Comparison of ENCODE assay signal across 11 cellular contexts in genomic region chr5:63794979-63795378, GRCh38.
"Had no signal": no experiment of that assay in that cellular context is flagged by ENCODE, and none has a peak within 500 bp of the region (broad histone marks: within the 10 kb centered on the region; RNA-seq: fewer than 3 reads in every experiment).

No MANE protein-coding gene starts in this region.

- H3K4me3 ChIP-seq: GM23248, GM23338, HAP-1 had no signal

- FAIRE-seq: H1, H54 had no signal

- H3K4me1 ChIP-seq: HAP-1 had no signal

- H2AFZ ChIP-seq: GM23248, GM23338 had no signal

- H3K27ac ChIP-seq: GM23248 had no signal

- H3K4me2 ChIP-seq: GM23338 had no signal

- ATAC-seq: GM23338, HCT116 had no signal

- H3K9me3 ChIP-seq: HAP-1 had no signal

- H3K36me3 ChIP-seq: HAP-1 had no signal

- H3K9ac ChIP-seq: GM23248 had no signal

- DNase-seq: GM23248, GOT3, H7, H9, HCEC 1CT, HFFc6 had no signal
